Comparison of ENCODE assay signal across 9 cellular contexts in genomic region chr1:40059960-40060337, GRCh38. TPM values are rescaled to one million over a fixed set of nuclear protein-coding genes. Genes with fewer than 3 reads are reported as not detected.
DNase-seq lines count a peak whose midpoint lies in the region; ATAC-seq lines count a peak whose summit lies in the region.
"Had no signal": no experiment of that assay in that cellular context is flagged by ENCODE, and none has a peak within 500 bp of the region (broad histone marks: within the 10 kb centered on the region; RNA-seq: fewer than 3 reads in every experiment).

No MANE protein-coding gene starts in this region.

- peak overlapping the region; percentile 71 for H3K27ac Mint-ChIP-seq in central memory CD8-positive, alpha-beta T cell (ENCODE audit: low read depth)

- DNase-seq in GF-D8 (lab: John Stamatoyannopoulos, UW), result peak; percentile 63
- DNase-seq in NCI-H2171 (lab: John Stamatoyannopoulos, UW), result peak; percentile 29
- DNase-seq in central memory CD8-positive, alpha-beta T cell (ENCODE audit: low spot score in 2 of 2), result no peak
- DNase-seq in pons (ENCODE audit: low spot score), result peak; percentile 63
- no peak for DNase-seq in HT-29 (ENCODE audit: low spot score)
- DNase-seq in RKO (ENCODE audit: low spot score), result no peak
- DNase-seq: amygdala had no signal

- H3K27me3 Mint-ChIP-seq in central memory CD8-positive, alpha-beta T cell, result no peaks in the 10 kb centered on the region

- H3K36me3 Mint-ChIP-seq in central memory CD8-positive, alpha-beta T cell (ENCODE audit: insufficient read depth), result peaks cover 61% of the 10 kb centered on the region

- ATAC-seq in central memory CD8-positive, alpha-beta T cell (replicated peaks; ENCODE audit: extremely low read depth, poor library complexity, severe bottlenecking), result no peak
- ATAC-seq in HG03571 (IDR thresholded peaks at IDR 0.05; ENCODE audit: unreplicated experiment) (no peak), GM21423 (IDR thresholded peaks at IDR 0.05; ENCODE audit: unreplicated experiment) (no peak)

- peaks cover 88% of the 10 kb centered on the region for H3K4me1 Mint-ChIP-seq in central memory CD8-positive, alpha-beta T cell

- peak overlapping the region; percentile 70 for H3K4me3 Mint-ChIP-seq in central memory CD8-positive, alpha-beta T cell

- no peaks in the 10 kb centered on the region for H3K9me3 Mint-ChIP-seq in central memory CD8-positive, alpha-beta T cell

RNA-seq across cellular contexts. Expression of gene CAP1, which starts 19.4 kb away (rescaled TPM):
- total RNA-seq in HT-29 (2014; rRNA removed; shearing (Covaris generic)), result 169 and 180 TPM in 2 replicates

RNA-seq across cellular contexts. Expression of gene PPT1, which starts 37.1 kb away (rescaled TPM):
- total RNA-seq in HT-29 (2014; rRNA removed; shearing (Covaris generic)), result 56.2 and 67.0 TPM in 2 replicates

Comparison
In these comparisons a context has a peak if more than half of its experiments do, and no peak if none do; other contexts are left out.
1. DNase-seq: peak in GF-D8 (single experiment), NCI-H2171 (single experiment) and pons (single experiment); none in central memory CD8-positive, alpha-beta T cell (0 of 2), HT-29 (single experiment) and RKO (single experiment).